1 cellular context compared by ENCODE assay signal in the genomic region with DNA sequence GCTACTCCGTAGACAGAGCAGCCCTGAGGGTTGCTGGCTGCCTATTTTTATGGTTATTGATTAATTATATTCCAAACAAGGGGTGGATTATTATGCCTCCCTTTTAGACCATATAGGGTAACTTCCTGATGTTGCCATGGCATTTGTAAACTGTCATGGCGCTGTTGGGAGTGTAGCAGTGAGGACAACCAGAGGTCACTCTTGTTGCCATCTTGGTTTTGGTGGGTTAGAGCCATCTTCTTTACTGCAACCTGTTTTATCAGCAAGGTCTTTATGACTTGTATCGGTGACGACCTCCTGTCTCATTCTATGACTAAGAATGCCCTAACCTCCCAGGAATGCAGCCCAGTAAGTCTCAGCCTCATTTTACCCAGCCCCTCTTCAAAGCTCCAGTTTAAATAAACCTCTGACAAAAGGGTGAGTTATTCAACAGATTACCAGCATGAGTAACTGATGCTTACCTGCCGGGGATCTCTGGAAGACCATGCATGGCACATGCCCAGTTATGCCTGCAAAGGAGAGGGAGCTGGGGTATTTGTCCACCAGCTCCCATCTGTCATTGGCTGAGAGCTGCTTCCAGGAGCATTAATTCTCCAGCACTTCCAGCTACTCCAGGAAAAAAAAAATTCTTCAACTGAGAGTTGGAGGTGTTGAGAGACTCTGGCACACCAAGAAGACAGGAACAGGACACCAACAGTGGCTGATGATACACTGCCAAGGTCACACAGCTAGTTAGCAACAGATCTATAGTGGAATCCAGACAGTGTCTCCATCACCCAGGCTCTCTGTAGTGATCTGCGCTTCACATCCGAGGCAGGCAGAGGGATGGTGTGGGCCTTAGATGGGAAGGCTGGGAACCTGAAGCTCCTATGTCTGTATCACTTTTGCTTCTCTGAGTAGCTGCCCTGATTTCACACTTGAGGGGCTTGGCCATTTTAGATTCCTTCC.
TF ChIP-seq lines count a peak whose summit lies in the region.

No MANE protein-coding gene starts in this region.

TF ChIP-seq in K562, 482 proteins besides CTCF, POLR2A, EP300 and RAD21:
- TF ChIP-seq ETV6 (IDR thresholded peaks at IDR 0.05; ENCODE audit: borderline replicate concordance in 1 of 2, low read depth in 2 of 2, low read length in 1 of 2) (no peak), ETV6 (CRISPR knock-in tag; IDR thresholded peaks at IDR 0.05; ENCODE audit: borderline replicate concordance) (no peak), FOSL1 (tag; conservative IDR thresholded peaks at IDR 0.05) (0 out of 2 replicates have a peak, but pooled peaks have one; percentile 36), YY1 (IDR thresholded peaks at IDR 0.05; ENCODE audit: borderline replicate concordance in 1 of 3, control insufficient read depth in 1 of 3, extremely low read depth in 1 of 3, insufficient read depth in 3 of 3, insufficient read length in 1 of 3, insufficient replicate concordance in 2 of 3, low read depth in 1 of 3, low read length in 2 of 3) (peak in 2 of 3 experiments; percentile 12 to 45), ZNF263 (CRISPR knock-in tag; IDR thresholded peaks at IDR 0.05; ENCODE audit: borderline replicate concordance) (no peak), ESRRA (IDR thresholded peaks at IDR 0.05; ENCODE audit: borderline replicate concordance, low read depth) (peak; percentile 82), RFX1 (IDR thresholded peaks at IDR 0.05) (peak; percentile 72), SRF (CRISPR knock-in tag; IDR thresholded peaks at IDR 0.05) (0 out of 4 replicates have a peak, but pooled peaks of 1 of the 2 experiments have one; percentile 43), JUN (IDR thresholded peaks at IDR 0.05; ENCODE audit: borderline replicate concordance, low read depth, low read length) (0 out of 2 replicates have a peak, but pooled peaks have one; percentile 7), JUN (CRISPR knock-in tag; IDR thresholded peaks at IDR 0.05; ENCODE audit: borderline replicate concordance) (no peak), ZNF121 (CRISPR knock-in tag; conservative IDR thresholded peaks at IDR 0.05) (no peak), HNRNPLL (IDR thresholded peaks at IDR 0.05; ENCODE audit: low read depth, low read length, poor library complexity, severe bottlenecking) (no peak)
- TF ChIP-seq, protein P1, sequence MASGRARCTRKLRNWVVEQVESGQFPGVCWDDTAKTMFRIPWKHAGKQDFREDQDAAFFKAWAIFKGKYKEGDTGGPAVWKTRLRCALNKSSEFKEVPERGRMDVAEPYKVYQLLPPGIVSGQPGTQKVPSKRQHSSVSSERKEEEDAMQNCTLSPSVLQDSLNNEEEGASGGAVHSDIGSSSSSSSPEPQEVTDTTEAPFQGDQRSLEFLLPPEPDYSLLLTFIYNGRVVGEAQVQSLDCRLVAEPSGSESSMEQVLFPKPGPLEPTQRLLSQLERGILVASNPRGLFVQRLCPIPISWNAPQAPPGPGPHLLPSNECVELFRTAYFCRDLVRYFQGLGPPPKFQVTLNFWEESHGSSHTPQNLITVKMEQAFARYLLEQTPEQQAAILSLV (tag; IDR thresholded peaks at IDR 0.05): no peak
- TF ChIP-seq, protein P2, sequence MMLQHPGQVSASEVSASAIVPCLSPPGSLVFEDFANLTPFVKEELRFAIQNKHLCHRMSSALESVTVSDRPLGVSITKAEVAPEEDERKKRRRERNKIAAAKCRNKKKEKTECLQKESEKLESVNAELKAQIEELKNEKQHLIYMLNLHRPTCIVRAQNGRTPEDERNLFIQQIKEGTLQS (IDR thresholded peaks at IDR 0.05): peak; percentile 28; the same call in 1 of the 2 replicates
- TF ChIP-seq, protein P2 (CRISPR knock-in tag; conservative IDR thresholded peaks at IDR 0.05): no peak
- TF ChIP-seq, protein P3, sequence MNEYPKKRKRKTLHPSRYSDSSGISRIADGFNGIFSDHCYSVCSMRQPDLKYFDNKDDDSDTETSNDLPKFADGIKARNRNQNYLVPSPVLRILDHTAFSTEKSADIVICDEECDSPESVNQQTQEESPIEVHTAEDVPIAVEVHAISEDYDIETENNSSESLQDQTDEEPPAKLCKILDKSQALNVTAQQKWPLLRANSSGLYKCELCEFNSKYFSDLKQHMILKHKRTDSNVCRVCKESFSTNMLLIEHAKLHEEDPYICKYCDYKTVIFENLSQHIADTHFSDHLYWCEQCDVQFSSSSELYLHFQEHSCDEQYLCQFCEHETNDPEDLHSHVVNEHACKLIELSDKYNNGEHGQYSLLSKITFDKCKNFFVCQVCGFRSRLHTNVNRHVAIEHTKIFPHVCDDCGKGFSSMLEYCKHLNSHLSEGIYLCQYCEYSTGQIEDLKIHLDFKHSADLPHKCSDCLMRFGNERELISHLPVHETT (CRISPR knock-in tag; conservative IDR thresholded peaks at IDR 0.05 in 1 of 2, IDR thresholded peaks at IDR 0.05 in 1 of 2): peak in 1 of 2 experiments; percentile 56; a peak in 1 of 4 replicates
- TF ChIP-seq, protein P4, sequence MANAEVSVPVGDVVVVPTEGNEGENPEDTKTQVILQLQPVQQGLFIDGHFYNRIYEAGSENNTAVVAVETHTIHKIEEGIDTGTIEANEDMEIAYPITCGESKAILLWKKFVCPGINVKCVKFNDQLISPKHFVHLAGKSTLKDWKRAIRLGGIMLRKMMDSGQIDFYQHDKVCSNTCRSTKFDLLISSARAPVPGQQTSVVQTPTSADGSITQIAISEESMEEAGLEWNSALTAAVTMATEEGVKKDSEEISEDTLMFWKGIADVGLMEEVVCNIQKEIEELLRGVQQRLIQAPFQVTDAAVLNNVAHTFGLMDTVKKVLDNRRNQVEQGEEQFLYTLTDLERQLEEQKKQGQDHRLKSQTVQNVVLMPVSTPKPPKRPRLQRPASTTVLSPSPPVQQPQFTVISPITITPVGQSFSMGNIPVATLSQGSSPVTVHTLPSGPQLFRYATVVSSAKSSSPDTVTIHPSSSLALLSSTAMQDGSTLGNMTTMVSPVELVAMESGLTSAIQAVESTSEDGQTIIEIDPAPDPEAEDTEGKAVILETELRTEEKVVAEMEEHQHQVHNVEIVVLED (CRISPR knock-in tag; IDR thresholded peaks at IDR 0.05): no peak
